Comparison of ENCODE assay signal across 24 cellular contexts in the genomic region with DNA sequence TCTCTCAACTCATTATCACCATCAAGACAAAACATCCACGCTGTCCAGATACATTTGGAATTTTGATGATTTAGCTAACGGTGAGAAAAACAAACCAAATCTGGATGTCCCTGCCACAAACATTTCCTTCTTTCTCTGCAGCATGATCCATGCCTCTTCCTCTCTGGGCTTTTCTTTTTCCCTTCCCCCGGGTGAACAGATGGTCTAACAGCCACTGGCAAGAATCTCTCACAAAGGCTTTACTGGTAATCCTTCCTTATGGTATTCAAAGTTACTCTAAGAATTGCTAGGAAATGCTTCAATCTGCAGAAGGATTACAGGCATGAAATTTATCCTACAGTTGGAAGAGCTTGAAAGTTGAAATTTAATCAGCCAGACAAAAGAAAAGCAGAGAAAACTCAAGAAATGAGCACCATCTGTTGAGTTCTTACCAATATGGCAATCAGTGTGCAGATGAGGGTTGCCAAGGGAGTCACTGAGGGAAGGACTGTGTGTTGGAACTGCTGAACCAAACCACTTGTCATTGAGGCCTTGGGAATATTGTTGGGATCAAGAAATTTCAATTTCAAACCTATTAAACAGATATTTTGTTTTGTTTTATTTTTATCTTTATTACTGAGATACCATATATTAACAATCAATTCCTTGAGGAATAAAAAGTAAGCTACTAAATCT. TPM values are rescaled to one million over a fixed set of nuclear protein-coding genes. Genes with fewer than 3 reads are reported as not detected.
DNase-seq lines count a peak whose midpoint lies in the region; TF ChIP-seq lines count a peak whose summit lies in the region.
"Had no signal": no experiment of that assay in that cellular context is flagged by ENCODE, and none has a peak within 500 bp of the region (broad histone marks: within the 10 kb centered on the region; RNA-seq: fewer than 3 reads in every experiment).

No MANE protein-coding gene starts in this region.

- H3K27me3 Mint-ChIP-seq in nephron progenitor cell (ENCODE audit: low read depth, poor library complexity): no peaks in the 10 kb centered on the region
- H3K27me3 Mint-ChIP-seq: activated naive CD8-positive, alpha-beta T cell treated with anti-CD3 and anti-CD28 coated beads for 36 hours; natural killer cell treated with Interleukin-12 subunit alpha and Interleukin-12 subunit beta and Interleukin-15 and Interleukin-18, amount 100 ng/mL, for 72 hours; type B pancreatic cell had no signal

- DNase-seq in DMS 273 (lab: John Stamatoyannopoulos, UW; ENCODE audit: unreplicated experiment): peak; percentile 89
- DNase-seq in NCI-H524 (lab: John Stamatoyannopoulos, UW): peak; percentile 97 to 98
- DNase-seq in cerebellum (ENCODE audit: low spot score): peak; percentile 70
- DNase-seq in nephron progenitor cell: no peak
- DNase-seq in NCI-H2227 treated with DMSO at 0.1 percent for 48 hours (lab: John Stamatoyannopoulos, UW): no peak
- no peak for DNase-seq in NCI-H1417 (lab: John Stamatoyannopoulos, UW)
- no peak for DNase-seq in GM03348 (ENCODE audit: low spot score)
- DNase-seq in activated CD8-positive, alpha-beta memory T cell treated with anti-CD3 and anti-CD28 coated beads, Interleukin-2, amount 50 U/mL, for 4 hours: no peak
- DNase-seq: ACHN; activated naive CD8-positive, alpha-beta T cell treated with anti-CD3 and anti-CD28 coated beads for 36 hours; effector memory CD4-positive, alpha-beta T cell; EL; esophagus squamous epithelium; H9; left cardiac atrium; mesenchymal stem cell; MG63; NCI-H1436 treated with DMSO at 0.1 percent for 48 hours; Peyer's patch; right lobe of liver; stimulated activated CD8-positive, alpha-beta memory T cell treated with anti-CD3 and anti-CD28 coated beads, Interleukin-4, amount 100 ng/mL, for 48 hours had no signal

- no peaks in the 10 kb centered on the region for H3K9me3 Mint-ChIP-seq in nephron progenitor cell
- H3K9me3 Mint-ChIP-seq: activated naive CD8-positive, alpha-beta T cell treated with anti-CD3 and anti-CD28 coated beads for 36 hours; H9; natural killer cell treated with Interleukin-12 subunit alpha and Interleukin-12 subunit beta and Interleukin-15 and Interleukin-18, amount 100 ng/mL, for 72 hours; type B pancreatic cell had no signal

- H3K27ac Mint-ChIP-seq in nephron progenitor cell: peak overlapping the region; percentile 54
- H3K27ac Mint-ChIP-seq: activated naive CD8-positive, alpha-beta T cell treated with anti-CD3 and anti-CD28 coated beads for 36 hours; natural killer cell treated with Interleukin-12 subunit alpha and Interleukin-12 subunit beta and Interleukin-15 and Interleukin-18, amount 100 ng/mL, for 72 hours; type B pancreatic cell had no signal

- H3K4me3 Mint-ChIP-seq in nephron progenitor cell: no peak overlapping the region
- H3K4me3 Mint-ChIP-seq: activated naive CD8-positive, alpha-beta T cell treated with anti-CD3 and anti-CD28 coated beads for 36 hours; H9; natural killer cell treated with Interleukin-12 subunit alpha and Interleukin-12 subunit beta and Interleukin-15 and Interleukin-18, amount 100 ng/mL, for 72 hours; type B pancreatic cell had no signal

- no peaks in the 10 kb centered on the region for H3K4me1 Mint-ChIP-seq in nephron progenitor cell
- H3K4me1 Mint-ChIP-seq: activated naive CD8-positive, alpha-beta T cell treated with anti-CD3 and anti-CD28 coated beads for 36 hours; H9 had no signal

- peaks cover 40% of the 10 kb centered on the region for H3K36me3 Mint-ChIP-seq in nephron progenitor cell (ENCODE audit: low read depth)

- TF ChIP-seq CTCF in nephron progenitor cell (IDR thresholded peaks at IDR 0.05): no peak

RNA-seq across cellular contexts. Expression of a gene that starts 29.5 kb away (rescaled TPM):
- 83.9 TPM for total RNA-seq in cerebellum

RNA-seq across cellular contexts. Expression of a gene that starts 30.3 kb away (rescaled TPM):
- total RNA-seq in cerebellum: 38.0 TPM

RNA-seq across cellular contexts. Expression of a gene that starts 45.5 kb away (rescaled TPM):
- total RNA-seq in cerebellum: 0.45 TPM
- total RNA-seq: activated naive CD8-positive, alpha-beta T cell treated with anti-CD3 and anti-CD28 coated beads for 36 hours; esophagus squamous epithelium; H9; natural killer cell treated with Interleukin-12 subunit alpha and Interleukin-12 subunit beta and Interleukin-15 and Interleukin-18, amount 100 ng/mL, for 72 hours; T-helper 1 cell treated with Interleukin-12 subunit alpha and Interleukin-12 subunit beta and Interleukin-4 antibody, amounts not matched to agents 30 ng/mL and 1 ng/mL, for 36 hours had no signal

Comparison
In these comparisons a context has a peak if more than half of its experiments do, and no peak if none do; other contexts are left out.
1. DNase-seq: peak in DMS 273 (single experiment), NCI-H524 (2 of 2) and cerebellum (single experiment); none in nephron progenitor cell (single experiment), NCI-H2227 treated with DMSO at 0.1 percent for 48 hours (single experiment), NCI-H1417 (0 of 3), GM03348 (single experiment) and activated CD8-positive, alpha-beta memory T cell treated with anti-CD3 and anti-CD28 coated beads, Interleukin-2, amount 50 U/mL, for 4 hours (single experiment).